In the genomic region with DNA sequence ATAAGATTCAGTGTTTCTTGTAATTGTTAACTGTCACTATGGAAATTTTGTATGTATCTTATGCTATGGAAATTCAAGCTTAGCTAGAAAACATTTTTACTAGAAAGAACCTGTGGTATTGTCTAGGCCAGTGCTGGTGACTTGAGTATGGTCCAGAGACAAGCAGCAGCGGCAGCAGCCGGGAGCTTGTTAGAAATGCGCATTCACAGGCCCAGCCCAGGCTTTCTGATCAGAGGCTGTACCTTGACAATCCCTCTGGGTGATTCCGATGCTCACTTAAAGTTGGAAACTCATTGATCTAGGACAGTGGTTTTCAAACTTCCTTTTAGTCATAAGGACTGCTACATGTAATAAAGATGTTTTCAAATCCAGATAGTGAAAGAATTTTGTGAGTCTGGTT, we compare ENCODE assay signal across 13 cellular contexts.
DNase-seq lines count a peak whose midpoint lies in the region; ATAC-seq and TF ChIP-seq lines count a peak whose summit lies in the region.
"Had no signal": no experiment of that assay in that cellular context is flagged by ENCODE, and none has a peak within 500 bp of the region (broad histone marks: within the 10 kb centered on the region; RNA-seq: fewer than 3 reads in every experiment).

No MANE protein-coding gene starts in this region.

- H3K4me1 ChIP-seq in endodermal cell (ENCODE audit: control insufficient read depth, insufficient read depth, low read length) (no peaks in the 10 kb centered on the region), neural progenitor cell (no peaks in the 10 kb centered on the region)
- H3K4me1 ChIP-seq: Caco-2 had no signal

- H3K4me3 Mint-ChIP-seq in activated naive CD4-positive, alpha-beta T cell treated with anti-CD3 and anti-CD28 coated beads, Interleukin-2, amount 50 U/mL, for 24 hours, result no peak overlapping the region
- peak overlapping the region; percentile 60 for H3K4me3 Mint-ChIP-seq in activated T-helper 1 cell treated with anti-CD3 and anti-CD28 coated beads, Interleukin-12 subunit alpha, Interleukin-12 subunit beta, Interleukin-2, Interleukin-4 antibody, amounts not matched to agents 30 ng/mL and 10 ng/mL and 1 ng/mL, durations not matched to agents 14 hours and 24 hours and 36 hours
- H3K4me3 Mint-ChIP-seq in endodermal cell, result no peak overlapping the region
- H3K4me3 Mint-ChIP-seq in neural progenitor cell, result no peak overlapping the region
- H3K4me3 Mint-ChIP-seq: CD4-positive, alpha-beta T cell; HFFc6 had no signal

- WGBS in endodermal cell (ENCODE audit: insufficient coverage in 1 of 2, insufficient read length in 1 of 2), 2 experiments, result 51 to 75% methylated on average over 3 to 4 of the region's 4 CpGs

- H4K20me1 ChIP-seq in neural progenitor cell (ENCODE audit: low read depth), result no peaks in the 10 kb centered on the region

- no peak for DNase-seq in activated naive CD4-positive, alpha-beta T cell (lab: John Stamatoyannopoulos, UW)
- no peak for DNase-seq in activated T-helper 1 cell treated with anti-CD3 and anti-CD28 coated beads, Interleukin-12 subunit alpha, Interleukin-12 subunit beta, Interleukin-2, Interleukin-4 antibody, amounts not matched to agents 30 ng/mL and 10 ng/mL and 1 ng/mL, durations not matched to agents 14 hours and 24 hours and 36 hours (ENCODE audit: low spot score)
- DNase-seq in endodermal cell (peak; percentile 68), neural progenitor cell (ENCODE audit: low spot score) (no peak)
- DNase-seq in stimulated activated CD4-positive, alpha-beta T cell treated with anti-CD3 and anti-CD28 coated beads, Interleukin-2, amount 100 ng/mL, for 48 hours, result no peak
- DNase-seq: ACHN; Caco-2; CD4-positive, alpha-beta T cell; HFFc6 had no signal

- intact Hi-C loops in activated T-helper 1 cell treated with anti-CD3 and anti-CD28 coated beads, Interleukin-12 subunit alpha, Interleukin-12 subunit beta, Interleukin-2, Interleukin-4 antibody, amounts not matched to agents 30 ng/mL and 10 ng/mL and 1 ng/mL, durations not matched to agents 14 hours and 24 hours and 36 hours (cut with micrococcal nuclease), result loop anchor here (5.0 to 10.0 kb wide), 2 partner anchors 108 to 420 kb away; no protein-coding TSS in a partner anchor

- H3K4me3 ChIP-seq in endodermal cell (ENCODE audit: low read length) (no peak overlapping the region), neural progenitor cell (no peak overlapping the region)

- no peaks in the 10 kb centered on the region for H3K9me3 ChIP-seq in endodermal cell (ENCODE audit: control insufficient read depth, low read length)
- H3K9me3 ChIP-seq in neural progenitor cell (ENCODE audit: low read depth), result no peaks in the 10 kb centered on the region
- H3K9me3 ChIP-seq: Caco-2 had no signal

- peaks cover 25% of the 10 kb centered on the region for H3K4me1 Mint-ChIP-seq in activated naive CD4-positive, alpha-beta T cell treated with anti-CD3 and anti-CD28 coated beads, Interleukin-2, amount 50 U/mL, for 24 hours
- H3K4me1 Mint-ChIP-seq in activated T-helper 1 cell treated with anti-CD3 and anti-CD28 coated beads, Interleukin-12 subunit alpha, Interleukin-12 subunit beta, Interleukin-2, Interleukin-4 antibody, amounts not matched to agents 30 ng/mL and 10 ng/mL and 1 ng/mL, durations not matched to agents 14 hours and 24 hours and 36 hours (ENCODE audit: low read depth), result peaks cover 39% of the 10 kb centered on the region
- peaks cover 5% of the 10 kb centered on the region for H3K4me1 Mint-ChIP-seq in endodermal cell
- H3K4me1 Mint-ChIP-seq in neural progenitor cell, result peaks cover 3% of the 10 kb centered on the region

- H3K4me2 ChIP-seq in neural progenitor cell, result no peak overlapping the region

- H3K27me3 ChIP-seq in endodermal cell (ENCODE audit: control insufficient read depth, insufficient read depth, low read length, poor library complexity, severe bottlenecking) (no peaks in the 10 kb centered on the region), neural progenitor cell (no peaks in the 10 kb centered on the region)

- peak overlapping the region; percentile 6 for H3K27ac Mint-ChIP-seq in activated naive CD4-positive, alpha-beta T cell treated with anti-CD3 and anti-CD28 coated beads, Interleukin-2, amount 50 U/mL, for 24 hours
- peak overlapping the region; percentile 79 for H3K27ac Mint-ChIP-seq in activated T-helper 1 cell treated with anti-CD3 and anti-CD28 coated beads, Interleukin-12 subunit alpha, Interleukin-12 subunit beta, Interleukin-2, Interleukin-4 antibody, amounts not matched to agents 30 ng/mL and 10 ng/mL and 1 ng/mL, durations not matched to agents 14 hours and 24 hours and 36 hours
- H3K27ac Mint-ChIP-seq in endodermal cell (no peak overlapping the region), neural progenitor cell (no peak overlapping the region)
- H3K27ac Mint-ChIP-seq: CD4-positive, alpha-beta T cell; HFFc6 had no signal

- H3K27ac ChIP-seq in endodermal cell (ENCODE audit: low read depth, low read length), result no peak overlapping the region
- no peak overlapping the region for H3K27ac ChIP-seq in neural progenitor cell
- H3K27ac ChIP-seq: C4-2B had no signal

- peak overlapping the region; percentile 59 for H2AFZ ChIP-seq in neural progenitor cell (replicated peaks)

- H3K9me3 Mint-ChIP-seq in activated naive CD4-positive, alpha-beta T cell treated with anti-CD3 and anti-CD28 coated beads, Interleukin-2, amount 50 U/mL, for 24 hours, result no peaks in the 10 kb centered on the region
- H3K9me3 Mint-ChIP-seq in activated T-helper 1 cell treated with anti-CD3 and anti-CD28 coated beads, Interleukin-12 subunit alpha, Interleukin-12 subunit beta, Interleukin-2, Interleukin-4 antibody, amounts not matched to agents 30 ng/mL and 10 ng/mL and 1 ng/mL, durations not matched to agents 14 hours and 24 hours and 36 hours, result peaks cover 25% of the 10 kb centered on the region
- H3K9me3 Mint-ChIP-seq in endodermal cell (no peaks in the 10 kb centered on the region), neural progenitor cell (no peaks in the 10 kb centered on the region)
- H3K9me3 Mint-ChIP-seq: CD4-positive, alpha-beta T cell had no signal

- H3K36me3 Mint-ChIP-seq in activated naive CD4-positive, alpha-beta T cell treated with anti-CD3 and anti-CD28 coated beads, Interleukin-2, amount 50 U/mL, for 24 hours, result no peaks in the 10 kb centered on the region
- H3K36me3 Mint-ChIP-seq in activated T-helper 1 cell treated with anti-CD3 and anti-CD28 coated beads, Interleukin-12 subunit alpha, Interleukin-12 subunit beta, Interleukin-2, Interleukin-4 antibody, amounts not matched to agents 30 ng/mL and 10 ng/mL and 1 ng/mL, durations not matched to agents 14 hours and 24 hours and 36 hours (ENCODE audit: low read depth), result peaks cover 9% of the 10 kb centered on the region
- H3K36me3 Mint-ChIP-seq in endodermal cell (ENCODE audit: low read depth), result no peaks in the 10 kb centered on the region
- H3K36me3 Mint-ChIP-seq in neural progenitor cell, result no peaks in the 10 kb centered on the region

- no peak for ATAC-seq in HG03354 (IDR thresholded peaks at IDR 0.05; ENCODE audit: poor library complexity, severe bottlenecking, unreplicated experiment)
- ATAC-seq: HCT116 had no signal

- no peaks in the 10 kb centered on the region for H3F3A ChIP-seq in neural progenitor cell (ENCODE audit: low read depth)

- no peaks in the 10 kb centered on the region for H3K36me3 ChIP-seq in endodermal cell (ENCODE audit: control insufficient read depth, insufficient read depth, low read length)
- no peaks in the 10 kb centered on the region for H3K36me3 ChIP-seq in neural progenitor cell

- H3K79me2 ChIP-seq in neural progenitor cell (ENCODE audit: low read depth), result no peaks in the 10 kb centered on the region

- no peaks in the 10 kb centered on the region for H3K27me3 Mint-ChIP-seq in activated naive CD4-positive, alpha-beta T cell treated with anti-CD3 and anti-CD28 coated beads, Interleukin-2, amount 50 U/mL, for 24 hours
- H3K27me3 Mint-ChIP-seq in activated T-helper 1 cell treated with anti-CD3 and anti-CD28 coated beads, Interleukin-12 subunit alpha, Interleukin-12 subunit beta, Interleukin-2, Interleukin-4 antibody, amounts not matched to agents 30 ng/mL and 10 ng/mL and 1 ng/mL, durations not matched to agents 14 hours and 24 hours and 36 hours (ENCODE audit: insufficient read depth), result no peaks in the 10 kb centered on the region
- H3K27me3 Mint-ChIP-seq in endodermal cell (ENCODE audit: insufficient read depth) (no peaks in the 10 kb centered on the region), neural progenitor cell (ENCODE audit: insufficient read depth, low read depth) (peaks cover 11% of the 10 kb centered on the region)
- H3K27me3 Mint-ChIP-seq: CD4-positive, alpha-beta T cell had no signal

- no peak for TF ChIP-seq CTCF in endodermal cell (conservative IDR thresholded peaks at IDR 0.05)
- no peak for TF ChIP-seq CTCF in neural progenitor cell (IDR thresholded peaks at IDR 0.05)

- H3K9ac ChIP-seq in endodermal cell (ENCODE audit: extremely low read depth, low read length, poor library complexity, severe bottlenecking) (no peak overlapping the region), neural progenitor cell (no peak overlapping the region)

Comparison
In these comparisons a context has a peak if more than half of its experiments do, and no peak if none do; other contexts are left out.
1. H3K27ac Mint-ChIP-seq: peak in activated naive CD4-positive, alpha-beta T cell treated with anti-CD3 and anti-CD28 coated beads, Interleukin-2, amount 50 U/mL, for 24 hours (single experiment) and activated T-helper 1 cell treated with anti-CD3 and anti-CD28 coated beads, Interleukin-12 subunit alpha, Interleukin-12 subunit beta, Interleukin-2, Interleukin-4 antibody, amounts not matched to agents 30 ng/mL and 10 ng/mL and 1 ng/mL, durations not matched to agents 14 hours and 24 hours and 36 hours (single experiment); none in endodermal cell (single experiment) and neural progenitor cell (single experiment).